In the genomic region with DNA sequence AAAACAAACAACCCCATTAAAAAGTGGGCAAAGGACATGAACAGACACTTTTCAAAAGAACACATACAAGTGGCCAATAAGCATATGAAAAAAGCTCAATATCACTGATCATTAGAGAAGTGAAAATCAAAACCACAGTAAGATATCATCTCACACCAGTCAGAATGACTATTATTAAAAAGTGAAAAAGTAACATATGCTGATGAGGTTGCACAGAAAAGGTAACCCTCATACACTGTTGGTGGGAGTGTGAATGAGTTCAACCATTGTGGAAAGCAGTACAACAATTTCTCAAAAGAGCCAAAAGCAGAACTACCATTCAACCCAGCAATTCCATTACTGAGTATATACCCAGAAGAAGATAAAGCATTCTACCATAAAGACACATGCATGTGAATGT, we compare ENCODE assay signal across 21 cellular contexts. TPM values are rescaled to one million over a fixed set of nuclear protein-coding genes. Genes with fewer than 3 reads are reported as not detected.
DNase-seq lines count a peak whose midpoint lies in the region; ATAC-seq, FAIRE-seq and TF ChIP-seq lines count a peak whose summit lies in the region.
"Had no signal": no experiment of that assay in that cellular context is flagged by ENCODE, and none has a peak within 500 bp of the region (broad histone marks: within the 10 kb centered on the region; RNA-seq: fewer than 3 reads in every experiment).

No MANE protein-coding gene starts in this region.

- H3K36me3 Mint-ChIP-seq in stimulated activated effector memory CD8-positive, alpha-beta T cell treated with anti-CD3 and anti-CD28 coated beads, Interleukin-12 subunit alpha, Interleukin-12 subunit beta, amount 100 ng/mL, for 72 hours, result no peaks in the 10 kb centered on the region

- H3K27ac Mint-ChIP-seq in stimulated activated effector memory CD8-positive, alpha-beta T cell treated with anti-CD3 and anti-CD28 coated beads, Interleukin-12 subunit alpha, Interleukin-12 subunit beta, amount 100 ng/mL, for 72 hours, result no peak overlapping the region
- H3K27ac Mint-ChIP-seq: T-helper 17 cell had no signal

- H3K4me1 Mint-ChIP-seq in stimulated activated effector memory CD8-positive, alpha-beta T cell treated with anti-CD3 and anti-CD28 coated beads, Interleukin-12 subunit alpha, Interleukin-12 subunit beta, amount 100 ng/mL, for 72 hours, result peaks cover 25% of the 10 kb centered on the region

- peaks cover 4% of the 10 kb centered on the region for H3K9me3 Mint-ChIP-seq in stimulated activated effector memory CD8-positive, alpha-beta T cell treated with anti-CD3 and anti-CD28 coated beads, Interleukin-12 subunit alpha, Interleukin-12 subunit beta, amount 100 ng/mL, for 72 hours

- TF ChIP-seq POLR2A in GM12891 (IDR thresholded peaks at IDR 0.05; ENCODE audit: low read depth, low read length), result no peak

- ATAC-seq in GM18868 (IDR thresholded peaks at IDR 0.05; ENCODE audit: unreplicated experiment) (peak; percentile 44), HG03025 (IDR thresholded peaks at IDR 0.05; ENCODE audit: low FRiP score, unreplicated experiment) (peak; percentile 48), HG03520 (IDR thresholded peaks at IDR 0.05; ENCODE audit: unreplicated experiment) (no peak)
- ATAC-seq in stimulated activated effector memory CD8-positive, alpha-beta T cell treated with anti-CD3 and anti-CD28 coated beads, Interleukin-12 subunit alpha, Interleukin-12 subunit beta, amount 100 ng/mL, for 72 hours, result peak; percentile 41
- ATAC-seq: A549, T-helper 17 cell had no signal

- no peak overlapping the region for H3K4me3 Mint-ChIP-seq in stimulated activated effector memory CD8-positive, alpha-beta T cell treated with anti-CD3 and anti-CD28 coated beads, Interleukin-12 subunit alpha, Interleukin-12 subunit beta, amount 100 ng/mL, for 72 hours
- H3K4me3 Mint-ChIP-seq: T-helper 17 cell had no signal

- DNase-seq in GM12891 (ENCODE audit: insufficient read length, low spot score) (no peak), H4 (ENCODE audit: low spot score) (no peak), D341Med (ENCODE audit: low spot score) (no peak)
- no peak for DNase-seq in stimulated activated effector memory CD8-positive, alpha-beta T cell treated with anti-CD3 and anti-CD28 coated beads, Interleukin-12 subunit alpha, Interleukin-12 subunit beta, amount 100 ng/mL, for 72 hours (ENCODE audit: low spot score in 2 of 2)
- DNase-seq: DMS153; GM23248; NCI-H1417; NCI-H187 treated with DMSO at 0.1 percent for 48 hours; NCI-H446; NCI-H69; NK-92 treated with Interleukin-12 subunit alpha and Interleukin-12 subunit beta, amount 100 ng/mL, for 24 hours; SHP77 treated with DMSO at 0.1 percent for 48 hours; T-helper 17 cell had no signal

- FAIRE-seq in GM12891 (lab: Jason Lieb, UNC), result peak; percentile 13
- FAIRE-seq: A549 had no signal

TF ChIP-seq in GM12891, 5 proteins besides CTCF, POLR2A, EP300 and RAD21:
- TF ChIP-seq POLR2AphosphoS5 (IDR thresholded peaks at IDR 0.05; ENCODE audit: low read depth, low read length), result no peak
- no peak for TF ChIP-seq PAX5 (IDR thresholded peaks at IDR 0.05; ENCODE audit: insufficient read depth, low read length, severe bottlenecking)
- TF ChIP-seq SPI1 (IDR thresholded peaks at IDR 0.05; ENCODE audit: low read depth, low read length), result peak; percentile 36

RNA-seq across cellular contexts. Expression of a gene that starts 18.2 kb away (rescaled TPM):
- polyA plus RNA-seq in GM12891 (2012; ENCODE audit: low read depth, missing spikeins), result not detected
- not detected in 2 replicates for total RNA-seq in H4 (2014; rRNA removed; shearing (Covaris generic))
- total RNA-seq: GM23248, HT1080, LHCN-M2, OCI-LY7, RPMI7951, T-helper 17 cell had no signal
- polyA plus RNA-seq: A549, GM23248 had no signal

RNA-seq across cellular contexts. Expression of a gene that starts 29.7 kb away (rescaled TPM):
- 899 TPM for polyA plus RNA-seq in GM12891 (2012; ENCODE audit: low read depth, missing spikeins)
- 5.8 and 15.1 TPM in 2 replicates for total RNA-seq in H4 (2014; rRNA removed; shearing (Covaris generic))

RNA-seq across cellular contexts. Expression of a gene that starts 52.7 kb away (rescaled TPM):
- 0.62 TPM for polyA plus RNA-seq in GM12891 (2012; ENCODE audit: low read depth, missing spikeins)
- total RNA-seq in H4 (2014; rRNA removed; shearing (Covaris generic)), result not detected in 2 replicates
- total RNA-seq: GM23248, LHCN-M2, RPMI7951 had no signal
- polyA plus RNA-seq: GM23248 had no signal
